ENCODE assay signal across 14 cellular contexts in the genomic region with DNA sequence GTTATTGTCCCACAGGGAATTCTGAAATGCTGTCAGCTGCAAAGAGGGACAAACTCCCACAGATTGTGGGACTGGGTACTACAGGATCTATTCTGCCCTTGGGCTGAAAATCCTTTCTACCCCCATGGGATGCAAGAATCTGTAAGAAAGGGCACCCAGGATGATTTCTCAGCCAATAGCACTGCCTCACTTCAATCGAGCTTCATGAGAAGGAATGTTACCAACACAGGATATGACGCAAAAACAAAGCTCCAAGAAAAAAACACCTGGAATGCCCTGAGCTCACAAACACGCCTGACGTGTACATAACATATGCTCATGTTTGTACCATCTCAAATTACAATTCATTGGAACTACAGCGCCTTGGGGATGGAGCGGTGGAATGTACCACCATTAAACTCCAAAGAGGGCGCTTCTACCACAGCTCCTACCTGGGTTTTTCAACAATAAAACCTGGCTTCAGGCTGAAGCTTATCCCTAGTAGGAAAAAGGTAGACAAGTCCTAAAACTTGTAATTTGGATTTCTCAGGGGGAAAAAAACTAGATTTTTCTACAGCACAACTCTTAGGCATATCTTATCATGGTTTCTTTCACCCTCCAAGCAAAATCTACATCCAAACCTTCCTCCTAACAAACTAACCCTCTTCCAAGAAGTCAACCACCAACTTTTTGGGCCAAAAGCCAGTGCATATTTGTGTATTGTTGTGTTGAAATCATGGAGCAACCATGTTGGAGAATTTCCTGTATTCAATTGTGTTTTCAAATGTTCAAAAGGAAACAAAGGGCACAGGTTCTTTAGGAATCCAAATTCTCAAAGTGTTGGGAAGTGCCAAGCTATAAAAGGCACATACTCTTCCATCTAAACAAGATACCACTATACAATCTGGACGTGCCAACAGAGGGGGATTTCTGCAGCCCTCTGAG.
A peak's percentile ranks its signal among the peaks of the same experiment; 100 is the strongest.
DNase-seq lines count a peak whose midpoint lies in the region; ATAC-seq and TF ChIP-seq lines count a peak whose summit lies in the region.
"Had no signal": no experiment of that assay in that cellular context is flagged by ENCODE, and none has a peak within 500 bp of the region (broad histone marks: within the 10 kb centered on the region; RNA-seq: fewer than 3 reads in every experiment).

No MANE protein-coding gene starts in this region.

- TF ChIP-seq CTCF in astrocyte of the spinal cord (IDR thresholded peaks at IDR 0.05; ENCODE audit: low read depth, low read length) (no peak), GM20000 (IDR thresholded peaks at IDR 0.05; ENCODE audit: extremely low read depth, missing control alignments) (no peak)

- H3K4me3 ChIP-seq in astrocyte of the spinal cord (ENCODE audit: low read depth, low read length): no peak overlapping the region
- H3K4me3 ChIP-seq: BLaER1, mucosa of descending colon, upper lobe of left lung had no signal

- in situ Hi-C loops in astrocyte of the spinal cord (cut with HindIII; ENCODE audit: low sequenced_read_pairs): no loop called here

- DNase-seq in AG08395 (ENCODE audit: low spot score) (peak; percentile 60), H4 (ENCODE audit: low spot score) (peak; percentile 65), astrocyte of the spinal cord (ENCODE audit: low read depth, low spot score) (peak; percentile 21), iris pigment epithelial cell (ENCODE audit: low read depth) (peak; percentile 72), NCI-H2227 treated with DMSO at 0.1 percent for 48 hours (lab: John Stamatoyannopoulos, UW) (no peak), GM20000 (ENCODE audit: low spot score) (no peak), D341Med (ENCODE audit: low spot score) (no peak)
- DNase-seq: H7, mucosa of descending colon, NCI-H1694, T-helper 9 cell, upper lobe of left lung had no signal

- ATAC-seq in GM19351 (IDR thresholded peaks at IDR 0.05; ENCODE audit: unreplicated experiment): no peak
- ATAC-seq: mucosa of descending colon had no signal

Comparison
In these comparisons a context has a peak if more than half of its experiments do, and no peak if none do; other contexts are left out.
1. DNase-seq: peak in AG08395 (single experiment), H4 (single experiment), astrocyte of the spinal cord (single experiment) and iris pigment epithelial cell (single experiment); none in NCI-H2227 treated with DMSO at 0.1 percent for 48 hours (single experiment), GM20000 (single experiment) and D341Med (single experiment).